ENCODE assay signal across 15 cellular contexts in genomic region chr1:197798492-197798891, GRCh38.
"Had no signal": no experiment of that assay in that cellular context is flagged by ENCODE, and none has a peak within 500 bp of the region (broad histone marks: within the 10 kb centered on the region; RNA-seq: fewer than 3 reads in every experiment).

No MANE protein-coding gene starts in this region.

- H3K27me3 ChIP-seq: body of pancreas, transverse colon had no signal

- H3K27ac Mint-ChIP-seq: activated naive CD4-positive, alpha-beta T cell treated with anti-CD3 and anti-CD28 coated beads, Interleukin-2, amount 50 U/mL, for 24 hours; naive thymus-derived CD8-positive, alpha-beta T cell; progenitor cell of endocrine pancreas; stimulated activated effector memory CD8-positive, alpha-beta T cell treated with anti-CD3 and anti-CD28 coated beads, Interleukin-12 subunit alpha, Interleukin-12 subunit beta, amount 100 ng/mL, for 72 hours; T-helper 2 cell treated with Interferon-gamma antibody and Interleukin-4, amounts not matched to agents 5 μg/mL and 100 μg/mL, for 36 hours had no signal

- ATAC-seq: activated CD4-positive, CD25-positive, alpha-beta regulatory T cell treated with anti-CD3 and anti-CD28 coated beads, Interleukin-2, amount 50 U/mL, for 24 hours; body of pancreas; naive thymus-derived CD8-positive, alpha-beta T cell; stimulated activated effector memory CD8-positive, alpha-beta T cell treated with anti-CD3 and anti-CD28 coated beads, Interleukin-12 subunit alpha, Interleukin-12 subunit beta, amount 100 ng/mL, for 72 hours had no signal

- H3K27me3 Mint-ChIP-seq: activated naive CD4-positive, alpha-beta T cell treated with anti-CD3 and anti-CD28 coated beads, Interleukin-2, amount 50 U/mL, for 24 hours; progenitor cell of endocrine pancreas had no signal

- H3K4me3 ChIP-seq: body of pancreas, mucosa of descending colon, transverse colon had no signal

- FAIRE-seq: endometrium had no signal

- H3K36me3 Mint-ChIP-seq: stimulated activated effector memory CD8-positive, alpha-beta T cell treated with anti-CD3 and anti-CD28 coated beads, Interleukin-12 subunit alpha, Interleukin-12 subunit beta, amount 100 ng/mL, for 72 hours had no signal

- H3K4me1 Mint-ChIP-seq: activated naive CD4-positive, alpha-beta T cell treated with anti-CD3 and anti-CD28 coated beads, Interleukin-2, amount 50 U/mL, for 24 hours; naive thymus-derived CD8-positive, alpha-beta T cell; stimulated activated effector memory CD8-positive, alpha-beta T cell treated with anti-CD3 and anti-CD28 coated beads, Interleukin-12 subunit alpha, Interleukin-12 subunit beta, amount 100 ng/mL, for 72 hours had no signal

- H3K4me1 ChIP-seq: body of pancreas, transverse colon had no signal

- H3K36me3 ChIP-seq: transverse colon had no signal

- H3K4me3 Mint-ChIP-seq: activated naive CD4-positive, alpha-beta T cell treated with anti-CD3 and anti-CD28 coated beads, Interleukin-2, amount 50 U/mL, for 24 hours; naive thymus-derived CD8-positive, alpha-beta T cell; stimulated activated effector memory CD8-positive, alpha-beta T cell treated with anti-CD3 and anti-CD28 coated beads, Interleukin-12 subunit alpha, Interleukin-12 subunit beta, amount 100 ng/mL, for 72 hours; T-helper 2 cell treated with Interferon-gamma antibody and Interleukin-4, amounts not matched to agents 5 μg/mL and 100 μg/mL, for 36 hours had no signal

- DNase-seq: activated T-cell treated with anti-CD3 and anti-CD28 coated beads, Interleukin-2, amount 50 U/mL, for 1 hour; body of pancreas; cerebellar nuclear complex; glutamatergic neuron; left cardiac atrium; mucosa of descending colon; naive thymus-derived CD8-positive, alpha-beta T cell; right cardiac atrium; transverse colon had no signal

- H3K27ac ChIP-seq: body of pancreas, transverse colon had no signal
